Comparison of ENCODE assay signal across 21 cellular contexts in the genomic region with DNA sequence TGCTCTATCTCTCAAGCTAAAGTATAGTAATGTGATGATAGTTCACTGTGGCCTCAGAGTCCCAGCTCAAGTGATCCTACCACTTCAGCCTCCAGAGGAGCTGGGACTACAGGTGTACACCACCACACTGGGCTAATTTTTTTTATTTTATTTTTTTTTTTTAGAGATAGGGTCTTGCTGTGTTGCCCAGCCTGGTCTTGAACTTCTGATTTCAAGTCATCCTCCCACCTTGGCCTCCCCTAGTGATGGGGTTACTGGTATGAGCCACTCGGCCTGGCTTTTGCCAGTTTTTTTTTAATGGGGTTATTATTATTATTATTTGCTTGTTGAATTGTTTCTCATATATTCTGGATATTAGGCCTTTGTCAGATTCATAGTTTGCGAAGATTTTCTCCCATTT. TPM values are rescaled to one million over a fixed set of nuclear protein-coding genes. Genes with fewer than 3 reads are reported as not detected.
DNase-seq lines count a peak whose midpoint lies in the region; ATAC-seq, FAIRE-seq and TF ChIP-seq lines count a peak whose summit lies in the region.
"Had no signal": no experiment of that assay in that cellular context is flagged by ENCODE, and none has a peak within 500 bp of the region (broad histone marks: within the 10 kb centered on the region; RNA-seq: fewer than 3 reads in every experiment).

No MANE protein-coding gene starts in this region.

- no peak overlapping the region for H3K9ac ChIP-seq in K562 (ENCODE audit: insufficient read depth in 1 of 2, low read depth in 2 of 2, low read length in 2 of 2)

- peaks cover 11% of the 10 kb centered on the region for H3K36me3 Mint-ChIP-seq in osteocyte (ENCODE audit: unreplicated experiment)
- H3K36me3 Mint-ChIP-seq in CD8-positive, alpha-beta T cell = peaks cover 24% of the 10 kb centered on the region

- no peaks in the 10 kb centered on the region for H3K9me3 Mint-ChIP-seq in osteocyte (ENCODE audit: unreplicated experiment)
- H3K9me3 Mint-ChIP-seq in CD8-positive, alpha-beta T cell = no peaks in the 10 kb centered on the region
- H3K9me3 Mint-ChIP-seq: CD4-positive, alpha-beta memory T cell; GM23338; H9 had no signal

- DNase-seq in K562 (ENCODE audit: extremely low read depth in 1 of 4, low spot score in 3 of 4) (no peak), osteocyte (ENCODE audit: extremely low spot score, unreplicated experiment) (no peak), NCI-H2171 (lab: John Stamatoyannopoulos, UW) (no peak)
- DNase-seq in CD8-positive, alpha-beta T cell = no peak
- DNase-seq: 8988T; ACHN; AML-193; BE2C; C1 segment of cervical spinal cord; Caco-2; CD4-positive, alpha-beta memory T cell; DMS153; DND-41; H9 had no signal

- no peaks in the 10 kb centered on the region for H3K27me3 ChIP-seq in K562 (ENCODE audit: control insufficient read depth in 2 of 2, insufficient read depth in 2 of 2, low read length in 2 of 2)
- no peaks in the 10 kb centered on the region for H3K27me3 ChIP-seq in CD8-positive, alpha-beta T cell (ENCODE audit: insufficient read depth, low read length)
- H3K27me3 ChIP-seq: BE2C had no signal

- ATAC-seq in K562 = no peak
- ATAC-seq in CD8-positive, alpha-beta T cell = no peak
- no peak for ATAC-seq in GM21737 (IDR thresholded peaks at IDR 0.05; ENCODE audit: unreplicated experiment)
- ATAC-seq: A549, GM23338, HCT116 had no signal

- no TSS peak for BruUV-seq in K562 (replicated peaks; lab: Mats Ljungman, UMichigan)

- H3K9me1 ChIP-seq in K562 (ENCODE audit: control insufficient read depth, insufficient read depth, low read length) = no peaks in the 10 kb centered on the region

- H3K4me3 Mint-ChIP-seq in osteocyte (ENCODE audit: unreplicated experiment) = no peak overlapping the region
- H3K4me3 Mint-ChIP-seq in CD8-positive, alpha-beta T cell = no peak overlapping the region
- H3K4me3 Mint-ChIP-seq: CD4-positive, alpha-beta memory T cell; GM23338; H9 had no signal

- TF ChIP-seq EP300 in K562 (IDR thresholded peaks at IDR 0.05; ENCODE audit: low read length) = no peak

- H3K27ac ChIP-seq in HEK293 (ENCODE audit: extremely low read depth, low read depth, low read length) = no peak overlapping the region
- H3K27ac ChIP-seq in K562 (ENCODE audit: extremely low read depth, low read depth, low read length) = no peak overlapping the region
- H3K27ac ChIP-seq in CD8-positive, alpha-beta T cell (ENCODE audit: low read depth, low read length) = no peak overlapping the region
- H3K27ac ChIP-seq: A549 had no signal

- peak overlapping the region; percentile 14 for H3K27ac Mint-ChIP-seq in osteocyte (ENCODE audit: unreplicated experiment)
- H3K27ac Mint-ChIP-seq in CD8-positive, alpha-beta T cell = no peak overlapping the region
- H3K27ac Mint-ChIP-seq: CD4-positive, alpha-beta memory T cell; GM23338; H9 had no signal

- peaks cover 4% of the 10 kb centered on the region; the same call in 1 of the 2 replicates for H4K20me1 ChIP-seq in K562 (replicated peaks; ENCODE audit: control insufficient read depth, insufficient read depth, low read length)

- no peak for TF ChIP-seq RAD21 in K562 (CRISPR knock-in tag; conservative IDR thresholded peaks at IDR 0.05 in 1 of 2, IDR thresholded peaks at IDR 0.05 in 1 of 2)

- no peak overlapping the region for H3K4me2 ChIP-seq in K562 (ENCODE audit: insufficient read depth, low read length)
- H3K4me2 ChIP-seq: A549, GM23338 had no signal

- H3K4me1 ChIP-seq in HEK293 (ENCODE audit: control insufficient read depth, insufficient read depth, low read length) (peaks cover 9% of the 10 kb centered on the region; the same call in 1 of the 2 replicates), K562 (replicated peaks in 1 of 2; ENCODE audit: control insufficient read depth in 2 of 2, insufficient read depth in 2 of 2, low read length in 2 of 2) (no peaks in the 10 kb centered on the region)
- no peaks in the 10 kb centered on the region for H3K4me1 ChIP-seq in CD8-positive, alpha-beta T cell (ENCODE audit: insufficient read depth, low read length)
- H3K4me1 ChIP-seq: BE2C had no signal

- peaks cover 23% of the 10 kb centered on the region for H3K4me1 Mint-ChIP-seq in osteocyte (ENCODE audit: unreplicated experiment)
- peaks cover 49% of the 10 kb centered on the region for H3K4me1 Mint-ChIP-seq in CD8-positive, alpha-beta T cell (ENCODE audit: low read depth)
- H3K4me1 Mint-ChIP-seq: GM23338, H9 had no signal

- intact Hi-C loops in K562 (cut with micrococcal nuclease) = no loop called here
- intact Hi-C loops in CD8-positive, alpha-beta T cell (cut with DNase I, micrococcal nuclease) = no loop called here

- CTCF ChIA-PET in HEK293 (lab: Yijun Ruan, JAX) (interaction anchor here (0.6 to 1.3 kb wide), 2 partner anchors 14 to 1722 kb away, joined by 3 to 8 read pairs; no protein-coding TSS in a partner anchor), K562 (lab: Yijun Ruan, JAX; ENCODE audit: low intra/inter-chr PET ratio) (no interaction called here)
- CTCF ChIA-PET in CD8-positive, alpha-beta T cell (lab: Charles Lee) = no interaction called here

- no peak overlapping the region for H2AFZ ChIP-seq in K562 (ENCODE audit: low read depth, low read length)
- H2AFZ ChIP-seq: GM23338 had no signal

- FAIRE-seq in K562 (lab: Jason Lieb, UNC) = no peak
- FAIRE-seq: G401.6, GM12892 had no signal

- TF ChIP-seq POLR2A in K562 (conservative IDR thresholded peaks at IDR 0.05) = no peak

- H3K4me3 ChIP-seq in HEK293 (ENCODE audit: low read depth, low read length) (no peak overlapping the region), K562 (no peak overlapping the region)
- no peak overlapping the region for H3K4me3 ChIP-seq in CD8-positive, alpha-beta T cell (ENCODE audit: low read depth, low read length)
- H3K4me3 ChIP-seq: A549, GM23338 had no signal

- H3K27me3 Mint-ChIP-seq in osteocyte (ENCODE audit: unreplicated experiment) = no peaks in the 10 kb centered on the region
- no peaks in the 10 kb centered on the region for H3K27me3 Mint-ChIP-seq in CD8-positive, alpha-beta T cell (ENCODE audit: low read depth)
- H3K27me3 Mint-ChIP-seq: CD4-positive, alpha-beta memory T cell had no signal

- POLR2A ChIA-PET in HEK293 (lab: Yijun Ruan, JAX) = interaction anchor here (0.6 kb wide), 1 partner anchor 74 kb away, joined by 5 read pairs; no protein-coding TSS in a partner anchor
- POLR2A ChIA-PET in K562 (lab: Yijun Ruan, JAX) = interaction anchor here (0.9 kb wide), 1 partner anchor 10 kb away, joined by 3 read pairs; no protein-coding TSS in a partner anchor
- POLR2A ChIA-PET in CD8-positive, alpha-beta T cell (lab: Charles Lee) = no interaction called here

- TF ChIP-seq CTCF in HEK293 (tag by site-specific recombination; IDR thresholded peaks at IDR 0.05) = no peak
- no peak for TF ChIP-seq CTCF in K562 (IDR thresholded peaks at IDR 0.05 in 2 of 3, conservative IDR thresholded peaks at IDR 0.05 in 1 of 3; ENCODE audit: insufficient read depth in 2 of 3, low read depth in 1 of 3, low read length in 3 of 3)
- no peak for TF ChIP-seq CTCF in osteocyte (IDR thresholded peaks at IDR 0.05)
- TF ChIP-seq CTCF in CD8-positive, alpha-beta T cell (IDR thresholded peaks at IDR 0.05) = no peak

- in situ Hi-C loops in K562 (cut with MboI) = no loop called here

- peaks cover 78% of the 10 kb centered on the region for H3K79me2 ChIP-seq in K562 (ENCODE audit: control insufficient read depth, insufficient read depth, low read length)

- 80% methylated on average over 2 of the region's 2 CpGs for WGBS in K562 (ENCODE audit: insufficient coverage, low coverage, missing lambda C conversion rate)

- peaks cover 0 to 12% of the 10 kb centered on the region in 2 experiments; a peak in 1 of 3 replicates for H3K36me3 ChIP-seq in HEK293 (ENCODE audit: control insufficient read depth in 2 of 2, insufficient read depth in 1 of 2, low read length in 2 of 2)
- peaks cover 32% of the 10 kb centered on the region; the same call in 2 of the 3 replicates for H3K36me3 ChIP-seq in K562 (ENCODE audit: control insufficient read depth, insufficient read depth, low read length)
- no peaks in the 10 kb centered on the region for H3K36me3 ChIP-seq in CD8-positive, alpha-beta T cell (ENCODE audit: insufficient read depth, low read length)

- H3K9me3 ChIP-seq in HEK293 (ENCODE audit: control insufficient read depth, insufficient read depth, low read depth, low read length) = no peaks in the 10 kb centered on the region
- no peaks in the 10 kb centered on the region for H3K9me3 ChIP-seq in K562 (replicated peaks; ENCODE audit: control insufficient read depth, insufficient read depth, low read depth, low read length)
- H3K9me3 ChIP-seq in CD8-positive, alpha-beta T cell (ENCODE audit: low read length) = no peaks in the 10 kb centered on the region
- H3K9me3 ChIP-seq: A549, BE2C, Caco-2 had no signal

RNA-seq across cellular contexts. Expression of a gene that starts 13.2 kb away (rescaled TPM):
- total RNA-seq in K562 (2011; cell fraction: chromatin; rRNA removed; ENCODE audit: low replicate concordance) = 48.2 and 98.0 TPM in 2 replicates
- total RNA-seq in K562 (2011; cell fraction: nucleolus; rRNA removed) = 45.0 and 52.5 TPM in 2 replicates
- total RNA-seq in K562 (2011; cell fraction: nucleoplasm; rRNA removed) = 70.0 and 90.6 TPM in 2 replicates
- 25.6 and 29.0 TPM in 2 replicates for total RNA-seq in K562 (2014; rRNA removed)
- total RNA-seq in K562 (2014; rRNA removed; fragmentation: Illumina TruSeq; extraction: Trizol) = 37.8 and 41.6 TPM in 2 replicates
- total RNA-seq in K562 (2015; rRNA removed; fragmentation: Illumina TruSeq; extraction: Trizol) = 35.4 and 36.1 TPM in 2 replicates
- total RNA-seq in K562 (2021) = 33.7 and 37.7 TPM in 2 replicates
- polyA plus RNA-seq in K562 (2011; rRNA removed) = 38.6 and 44.6 TPM in 2 replicates
- polyA plus RNA-seq in K562 (2011; cell fraction: cytosol; rRNA removed) = 22.1 and 28.9 TPM in 2 replicates
- polyA plus RNA-seq in K562 (2011; cell fraction: nucleus; rRNA removed) = 33.7 and 37.6 TPM in 2 replicates
- 23.2 and 26.6 TPM in 2 replicates for polyA plus RNA-seq in K562 (2012)
- 41.9 and 43.4 TPM in 2 replicates for polyA plus RNA-seq in K562 (2014; fragmentation: Illumina TruSeq; extraction: Trizol)
- polyA plus RNA-seq in K562 (2014; fragmentation: Nextera tagmentation; extraction: Ambion mirVana) = 10 to 100 TPM; 25.2 to 32.8 TPM
- polyA plus RNA-seq in K562 (2014; rRNA removed) = 25.0 and 30.3 TPM in 2 replicates
- polyA minus RNA-seq in K562 (2011; rRNA and poly(A)+ RNA removed) = 63.2 and 66.8 TPM in 2 replicates
- 22.9 and 31.1 TPM in 2 replicates for polyA minus RNA-seq in K562 (2011; cell fraction: cytosol; rRNA and poly(A)+ RNA removed)
- polyA minus RNA-seq in K562 (2011; cell fraction: nucleus; rRNA and poly(A)+ RNA removed) = 12.4 and 23.8 TPM in 2 replicates
- 46.9 and 47.6 TPM in 2 replicates for total RNA-seq in osteocyte
- total RNA-seq in CD8-positive, alpha-beta T cell = 10 to 100 TPM; 24.7 to 24.8 TPM

RNA-seq across cellular contexts. Expression of a gene that starts 45.0 kb away (rescaled TPM):
- 8.7 and 27.7 TPM in 2 replicates for total RNA-seq in K562 (2011; cell fraction: chromatin; rRNA removed; ENCODE audit: low replicate concordance)
- 17.0 and 19.1 TPM in 2 replicates for total RNA-seq in K562 (2011; cell fraction: nucleolus; rRNA removed)
- total RNA-seq in K562 (2011; cell fraction: nucleoplasm; rRNA removed) = 18.7 and 31.4 TPM in 2 replicates
- total RNA-seq in K562 (2014; rRNA removed) = 111 and 117 TPM in 2 replicates
- total RNA-seq in K562 (2014; rRNA removed; fragmentation: Illumina TruSeq; extraction: Trizol) = 15.2 and 17.4 TPM in 2 replicates
- 39.0 and 39.7 TPM in 2 replicates for total RNA-seq in K562 (2015; rRNA removed; fragmentation: Illumina TruSeq; extraction: Trizol)
- total RNA-seq in K562 (2021) = 54.7 and 69.0 TPM in 2 replicates
- polyA plus RNA-seq in K562 (2011; rRNA removed) = 33.1 and 41.1 TPM in 2 replicates
- polyA plus RNA-seq in K562 (2011; cell fraction: cytosol; rRNA removed) = 47.3 and 113 TPM in 2 replicates
- polyA plus RNA-seq in K562 (2011; cell fraction: nucleus; rRNA removed) = 28.1 and 43.0 TPM in 2 replicates
- 55.6 and 65.9 TPM in 2 replicates for polyA plus RNA-seq in K562 (2012)
- 31.4 and 55.9 TPM in 2 replicates for polyA plus RNA-seq in K562 (2014; fragmentation: Illumina TruSeq; extraction: Trizol)
- polyA plus RNA-seq in K562 (2014; fragmentation: Nextera tagmentation; extraction: Ambion mirVana) = 1 to 10 TPM; 1.8 to 3.5 TPM
- 84.2 and 84.6 TPM in 2 replicates for polyA plus RNA-seq in K562 (2014; rRNA removed)
- polyA minus RNA-seq in K562 (2011; rRNA and poly(A)+ RNA removed) = 17.0 and 24.2 TPM in 2 replicates
- polyA minus RNA-seq in K562 (2011; cell fraction: cytosol; rRNA and poly(A)+ RNA removed) = 25.4 and 28.5 TPM in 2 replicates
- polyA minus RNA-seq in K562 (2011; cell fraction: nucleus; rRNA and poly(A)+ RNA removed) = 7.8 and 8.3 TPM in 2 replicates
- 89.0 and 95.1 TPM in 2 replicates for total RNA-seq in osteocyte
- total RNA-seq in CD8-positive, alpha-beta T cell = 10 to 100 TPM; 84.3 to 86.6 TPM
